In the genomic region with DNA sequence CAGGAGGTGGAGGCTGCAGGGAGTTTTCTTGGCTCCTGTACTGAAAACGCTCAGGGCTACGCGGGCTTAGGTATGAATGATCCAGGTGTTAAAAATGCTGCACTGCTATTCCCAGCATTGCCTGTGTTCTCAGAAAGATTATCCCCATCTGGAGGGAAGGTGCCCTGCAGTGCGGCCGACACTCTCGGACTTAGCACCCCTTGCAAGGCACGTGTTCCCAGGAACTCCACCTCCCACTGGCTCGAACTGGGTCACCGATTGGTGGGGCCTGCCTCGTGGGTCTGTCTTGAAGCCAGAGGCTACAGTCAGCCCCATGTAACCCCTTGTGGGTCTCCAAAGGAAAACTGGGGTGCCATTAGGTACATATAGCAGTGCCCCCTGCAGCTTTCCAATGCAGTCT, we compare ENCODE assay signal across 31 cellular contexts.
"Had no signal": no experiment of that assay in that cellular context is flagged by ENCODE, and none has a peak within 500 bp of the region (broad histone marks: within the 10 kb centered on the region; RNA-seq: fewer than 3 reads in every experiment).

No MANE protein-coding gene starts in this region.

- H3K27ac Mint-ChIP-seq: activated CD4-positive, alpha-beta memory T cell treated with anti-CD3 and anti-CD28 coated beads for 36 hours; activated CD4-positive, alpha-beta T cell treated with anti-CD3 and anti-CD28 coated beads for 36 hours; activated CD4-positive, alpha-beta T cell treated with anti-CD3 and anti-CD28 coated beads, Interleukin-2, amount 10 ng/mL, durations not matched to agents 24 days and 14 days; activated CD8-positive, alpha-beta memory T cell treated with anti-CD3 and anti-CD28 coated beads, Interleukin-2, amount 10 ng/mL, durations not matched to agents 7 days and 5 days; activated CD8-positive, alpha-beta T cell treated with anti-CD3 and anti-CD28 coated beads, Interleukin-2, amount 10 ng/mL, durations not matched to agents 7 days and 5 days; activated naive CD4-positive, alpha-beta T cell treated with anti-CD3 and anti-CD28 coated beads for 36 hours; activated naive CD4-positive, alpha-beta T cell treated with anti-CD3 and anti-CD28 coated beads, Interleukin-2, amount 50 U/mL, for 24 hours; activated naive CD8-positive, alpha-beta T cell treated with anti-CD3 and anti-CD28 coated beads for 36 hours; activated naive CD8-positive, alpha-beta T cell treated with anti-CD3 and anti-CD28 coated beads, Interleukin-2, amount 50 U/mL, for 24 hours; activated T-helper 1 cell treated with anti-CD3 and anti-CD28 coated beads, Interleukin-12 subunit alpha, Interleukin-12 subunit beta, Interleukin-2, Interleukin-4 antibody, amounts not matched to agents 30 ng/mL and 10 ng/mL and 1 ng/mL, durations not matched to agents 14 hours and 24 hours and 36 hours; activated T-helper 2 cell treated with anti-CD3 and anti-CD28 coated beads, Interferon-gamma antibody, Interleukin-2, Interleukin-4, amounts not matched to agents 10 μg/mL and 5 μg/mL and 100 μg/mL, durations not matched to agents 14 hours and 24 hours and 36 hours; effector memory CD8-positive, alpha-beta T cell had no signal

- DNase-seq: activated CD4-positive, alpha-beta memory T cell treated with anti-CD3 and anti-CD28 coated beads for 36 hours; activated CD4-positive, alpha-beta T cell treated with anti-CD3 and anti-CD28 coated beads for 36 hours; activated CD4-positive, alpha-beta T cell treated with anti-CD3 and anti-CD28 coated beads, Interleukin-2, amount 10 ng/mL, durations not matched to agents 24 days and 14 days; activated CD4-positive, CD25-positive, alpha-beta regulatory T cell; activated CD4-positive, CD25-positive, alpha-beta regulatory T cell treated with anti-CD3 and anti-CD28 coated beads, Interleukin-2, amount 50 U/mL, for 72 hours; activated CD8-positive, alpha-beta memory T cell treated with anti-CD3 and anti-CD28 coated beads, Interleukin-2, amount 10 ng/mL, durations not matched to agents 7 days and 5 days; activated CD8-positive, alpha-beta memory T cell treated with anti-CD3 and anti-CD28 coated beads, Interleukin-2, amount 50 U/mL, for 4 hours; activated CD8-positive, alpha-beta T cell treated with anti-CD3 and anti-CD28 coated beads, Interleukin-2, amount 10 ng/mL, durations not matched to agents 7 days and 5 days; activated effector memory CD4-positive, alpha-beta T cell treated with anti-CD3 and anti-CD28 coated beads, Interleukin-2, amount 50 U/mL, for 16 hours; activated naive CD4-positive, alpha-beta T cell treated with anti-CD3 and anti-CD28 coated beads for 36 hours; activated naive CD8-positive, alpha-beta T cell treated with anti-CD3 and anti-CD28 coated beads for 36 hours; activated naive CD8-positive, alpha-beta T cell treated with anti-CD3 and anti-CD28 coated beads, Interleukin-2, amount 50 U/mL, for 24 hours; activated T-cell treated with anti-CD3 and anti-CD28 coated beads, Interleukin-2, amount 50 U/mL, for 1 hour; activated T-cell treated with anti-CD3 and anti-CD28 coated beads, Interleukin-2, amount 50 U/mL, for 48 hours; adrenal gland; amygdala; aorta; body of pancreas; caudate nucleus; cortex of kidney; dermis blood vessel endothelial cell; effector CD4-positive, alpha-beta T cell; effector memory CD8-positive, alpha-beta T cell; erythroblast; foreskin keratinocyte; gastrocnemius medialis; T-helper 2 cell had no signal

- H3K4me3 ChIP-seq: adrenal gland, body of pancreas, esophagus muscularis mucosa, gastrocnemius medialis had no signal

- H3K27ac ChIP-seq: adrenal gland, body of pancreas, esophagus muscularis mucosa, foreskin keratinocyte, gastrocnemius medialis had no signal

- H3K27me3 ChIP-seq: adrenal gland, body of pancreas, esophagus muscularis mucosa, gastrocnemius medialis had no signal

- ATAC-seq: activated CD4-positive, alpha-beta T cell treated with anti-CD3 and anti-CD28 coated beads for 36 hours; activated CD8-positive, alpha-beta memory T cell treated with anti-CD3 and anti-CD28 coated beads, Interleukin-2, amount 10 ng/mL, durations not matched to agents 7 days and 5 days; activated CD8-positive, alpha-beta T cell treated with anti-CD3 and anti-CD28 coated beads, Interleukin-2, amount 10 ng/mL, durations not matched to agents 7 days and 5 days; activated naive CD8-positive, alpha-beta T cell treated with anti-CD3 and anti-CD28 coated beads, Interleukin-2, amount 50 U/mL, for 24 hours; body of pancreas; effector memory CD8-positive, alpha-beta T cell; foreskin keratinocyte; gastrocnemius medialis had no signal

- H3K36me3 ChIP-seq: adrenal gland, esophagus muscularis mucosa, gastrocnemius medialis had no signal

- H3K4me3 Mint-ChIP-seq: activated CD4-positive, alpha-beta memory T cell treated with anti-CD3 and anti-CD28 coated beads for 36 hours; activated CD4-positive, alpha-beta T cell treated with anti-CD3 and anti-CD28 coated beads for 36 hours; activated CD4-positive, alpha-beta T cell treated with anti-CD3 and anti-CD28 coated beads, Interleukin-2, amount 10 ng/mL, durations not matched to agents 24 days and 14 days; activated CD8-positive, alpha-beta memory T cell treated with anti-CD3 and anti-CD28 coated beads, Interleukin-2, amount 10 ng/mL, durations not matched to agents 7 days and 5 days; activated CD8-positive, alpha-beta T cell treated with anti-CD3 and anti-CD28 coated beads, Interleukin-2, amount 10 ng/mL, durations not matched to agents 7 days and 5 days; activated naive CD4-positive, alpha-beta T cell treated with anti-CD3 and anti-CD28 coated beads for 36 hours; activated naive CD4-positive, alpha-beta T cell treated with anti-CD3 and anti-CD28 coated beads, Interleukin-2, amount 50 U/mL, for 24 hours; activated naive CD8-positive, alpha-beta T cell treated with anti-CD3 and anti-CD28 coated beads for 36 hours; activated naive CD8-positive, alpha-beta T cell treated with anti-CD3 and anti-CD28 coated beads, Interleukin-2, amount 50 U/mL, for 24 hours; activated T-helper 1 cell treated with anti-CD3 and anti-CD28 coated beads, Interleukin-12 subunit alpha, Interleukin-12 subunit beta, Interleukin-2, Interleukin-4 antibody, amounts not matched to agents 30 ng/mL and 10 ng/mL and 1 ng/mL, durations not matched to agents 14 hours and 24 hours and 36 hours; effector memory CD8-positive, alpha-beta T cell had no signal

- H3K36me3 Mint-ChIP-seq: activated CD4-positive, alpha-beta memory T cell treated with anti-CD3 and anti-CD28 coated beads for 36 hours; activated CD8-positive, alpha-beta memory T cell treated with anti-CD3 and anti-CD28 coated beads, Interleukin-2, amount 10 ng/mL, durations not matched to agents 7 days and 5 days; activated naive CD4-positive, alpha-beta T cell treated with anti-CD3 and anti-CD28 coated beads, Interleukin-2, amount 50 U/mL, for 24 hours had no signal

- H3K9me3 ChIP-seq: adrenal gland, body of pancreas, esophagus muscularis mucosa, gastrocnemius medialis had no signal

- H3K9me3 Mint-ChIP-seq: activated CD4-positive, alpha-beta memory T cell treated with anti-CD3 and anti-CD28 coated beads for 36 hours; activated CD4-positive, alpha-beta T cell treated with anti-CD3 and anti-CD28 coated beads, Interleukin-2, amount 10 ng/mL, durations not matched to agents 24 days and 14 days; activated naive CD4-positive, alpha-beta T cell treated with anti-CD3 and anti-CD28 coated beads for 36 hours; activated naive CD4-positive, alpha-beta T cell treated with anti-CD3 and anti-CD28 coated beads, Interleukin-2, amount 50 U/mL, for 24 hours; activated naive CD8-positive, alpha-beta T cell treated with anti-CD3 and anti-CD28 coated beads for 36 hours; activated naive CD8-positive, alpha-beta T cell treated with anti-CD3 and anti-CD28 coated beads, Interleukin-2, amount 50 U/mL, for 24 hours; activated T-helper 1 cell treated with anti-CD3 and anti-CD28 coated beads, Interleukin-12 subunit alpha, Interleukin-12 subunit beta, Interleukin-2, Interleukin-4 antibody, amounts not matched to agents 30 ng/mL and 10 ng/mL and 1 ng/mL, durations not matched to agents 14 hours and 24 hours and 36 hours; activated T-helper 2 cell treated with anti-CD3 and anti-CD28 coated beads, Interferon-gamma antibody, Interleukin-2, Interleukin-4, amounts not matched to agents 10 μg/mL and 5 μg/mL and 100 μg/mL, durations not matched to agents 14 hours and 24 hours and 36 hours; effector memory CD8-positive, alpha-beta T cell had no signal

- H3K27me3 Mint-ChIP-seq: activated CD4-positive, alpha-beta memory T cell treated with anti-CD3 and anti-CD28 coated beads for 36 hours; activated naive CD4-positive, alpha-beta T cell treated with anti-CD3 and anti-CD28 coated beads, Interleukin-2, amount 50 U/mL, for 24 hours; effector memory CD8-positive, alpha-beta T cell had no signal
